In the genomic region with DNA sequence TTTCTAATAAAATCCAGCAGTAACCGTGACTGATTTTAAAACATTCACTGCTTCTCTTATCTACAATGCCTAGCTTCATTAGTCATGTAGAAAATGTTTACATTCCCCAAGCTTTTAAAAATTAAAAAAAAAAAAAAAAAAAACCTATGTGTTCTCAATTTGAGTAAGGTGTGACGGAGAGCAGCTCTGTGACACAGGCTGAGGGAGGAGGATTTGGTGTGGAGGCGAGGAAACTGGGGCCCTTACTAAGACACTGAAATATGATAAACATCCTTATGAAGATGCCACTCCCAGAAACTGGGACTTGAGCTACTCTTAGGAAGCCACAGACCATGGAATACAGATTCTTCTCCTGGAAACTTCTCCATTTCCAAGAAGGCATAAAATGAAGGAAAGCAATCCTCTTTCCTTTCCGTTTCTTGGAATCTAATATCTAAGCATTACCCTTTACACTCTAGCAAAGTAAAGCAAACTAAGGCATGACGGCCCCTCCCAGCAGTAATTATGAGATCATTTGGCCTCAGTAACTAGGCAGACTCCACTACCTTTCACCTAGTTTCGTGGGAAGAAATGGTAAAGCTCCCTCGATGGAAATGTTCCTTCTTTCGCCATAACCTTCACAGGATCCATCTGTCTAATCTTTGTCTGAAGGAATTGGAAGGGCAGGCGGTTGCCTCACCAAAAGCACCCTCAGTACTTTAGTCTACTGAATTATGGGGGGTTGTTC, we compare ENCODE assay signal across 8 cellular contexts. TPM values are rescaled to one million over a fixed set of nuclear protein-coding genes. Genes with fewer than 3 reads are reported as not detected.
DNase-seq lines count a peak whose midpoint lies in the region; TF ChIP-seq lines count a peak whose summit lies in the region.

No MANE protein-coding gene starts in this region.

- no peak for TF ChIP-seq CTCF in BJ (IDR thresholded peaks at IDR 0.05; ENCODE audit: insufficient read depth, low read depth, low read length)
- TF ChIP-seq CTCF in foreskin fibroblast (IDR thresholded peaks at IDR 0.05; ENCODE audit: low read depth, low read length): no peak
- TF ChIP-seq CTCF in thyroid gland (IDR thresholded peaks at IDR 0.05): no peak

- H3K4me3 Mint-ChIP-seq in T-helper 2 cell treated with Interferon-gamma antibody and Interleukin-4, amounts not matched to agents 5 μg/mL and 100 μg/mL, for 36 hours: peak overlapping the region; percentile 41

- intact Hi-C loops in thyroid gland (cut with DNase I): loop anchor here (10.0 kb wide), 1 partner anchor 78 kb away; no protein-coding TSS in a partner anchor

- H2AFZ ChIP-seq in GM23248: peak overlapping the region; percentile 56; the same call in 1 of the 2 replicates

- peaks cover 84% of the 10 kb centered on the region for H3K79me2 ChIP-seq in GM23248 (ENCODE audit: insufficient read depth)

- peaks cover 87% of the 10 kb centered on the region for H3F3A ChIP-seq in GM23248 (ENCODE audit: insufficient read depth)

- H3K9me3 ChIP-seq in GM23248 (ENCODE audit: low read depth) (no peaks in the 10 kb centered on the region), thyroid gland (no peaks in the 10 kb centered on the region)

- H3K4me3 ChIP-seq in BJ (ENCODE audit: low read depth, low read length): no peak overlapping the region
- peak overlapping the region; percentile 37 for H3K4me3 ChIP-seq in GM23248
- no peak overlapping the region for H3K4me3 ChIP-seq in foreskin fibroblast (ENCODE audit: low read depth in 1 of 2, low read length in 2 of 2)
- no peak overlapping the region for H3K4me3 ChIP-seq in thyroid gland (replicated peaks in 1 of 3)

- no peaks in the 10 kb centered on the region for H4K20me1 ChIP-seq in GM23248 (ENCODE audit: insufficient read depth)

- CTCF ChIA-PET in BJ (lab: Yijun Ruan, JAX): interaction anchor here (1.6 kb wide), 1 partner anchor 93 kb away, joined by 5 read pairs; no protein-coding TSS in a partner anchor

- in situ Hi-C loops in GM23248 (cut with MboI): no loop called here

- H3K27ac Mint-ChIP-seq in T-helper 2 cell treated with Interferon-gamma antibody and Interleukin-4, amounts not matched to agents 5 μg/mL and 100 μg/mL, for 36 hours: peak overlapping the region; percentile 85

- DNase-seq in BJ (ENCODE audit: low read depth): peak; percentile 94
- peak; percentile 96 for DNase-seq in GM23248
- DNase-seq in T-helper 2 cell treated with Interferon-gamma antibody and Interleukin-4, amounts not matched to agents 5 μg/mL and 100 μg/mL, for 36 hours (ENCODE audit: low spot score): peak; percentile 73
- peak; percentile 34 to 52 for DNase-seq in foreskin fibroblast
- DNase-seq in thyroid gland: peak; percentile 51 to 53
- DNase-seq in hypothalamus (lab: John Stamatoyannopoulos, UW): no peak
- DNase-seq in C1 segment of cervical spinal cord (lab: John Stamatoyannopoulos, UW): no peak
- DNase-seq in D341Med (ENCODE audit: low spot score): no peak

- H3K36me3 Mint-ChIP-seq in T-helper 2 cell treated with Interferon-gamma antibody and Interleukin-4, amounts not matched to agents 5 μg/mL and 100 μg/mL, for 36 hours (ENCODE audit: low read depth): no peaks in the 10 kb centered on the region

- peak in 1 of 2 donors; percentile 35 for TF ChIP-seq POLR2A in thyroid gland (IDR thresholded peaks at IDR 0.05)

- H3K9ac ChIP-seq in GM23248: peak overlapping the region; percentile 59

- POLR2A ChIA-PET in BJ (lab: Charles Lee): interaction anchor here (0.6 to 1.0 kb wide), 6 partner anchors 19 to 519 kb away, joined by 3 to 8 read pairs (median 5); no protein-coding TSS in a partner anchor

- 31 to 33% methylated on average over 9 of the region's 9 CpGs for WGBS in GM23248 (ENCODE audit: low coverage in 1 of 2, low lambda C conversion rate in 2 of 2, missing lambda C conversion rate in 2 of 2), 2 experiments
- 50 to 56% methylated on average over 9 of the region's 9 CpGs for WGBS in thyroid gland, 2 donors

- no peaks in the 10 kb centered on the region for H3K36me3 ChIP-seq in BJ (ENCODE audit: control insufficient read depth, insufficient read depth, low read length)
- H3K36me3 ChIP-seq in GM23248 (ENCODE audit: low read depth): peaks cover 11% of the 10 kb centered on the region; the same call in 1 of the 2 replicates
- no peaks in the 10 kb centered on the region for H3K36me3 ChIP-seq in thyroid gland

- H3K27me3 ChIP-seq in BJ (ENCODE audit: control insufficient read depth, insufficient read depth, low read length) (no peaks in the 10 kb centered on the region), GM23248 (replicated peaks; ENCODE audit: insufficient read depth) (no peaks in the 10 kb centered on the region), thyroid gland (no peaks in the 10 kb centered on the region)

- no peaks in the 10 kb centered on the region for H3K9me2 ChIP-seq in GM23248 (ENCODE audit: insufficient read depth)

- H3K4me2 ChIP-seq in GM23248 (ENCODE audit: unreplicated experiment): peak overlapping the region; percentile 68

- H3K9me3 Mint-ChIP-seq in T-helper 2 cell treated with Interferon-gamma antibody and Interleukin-4, amounts not matched to agents 5 μg/mL and 100 μg/mL, for 36 hours: no peaks in the 10 kb centered on the region

- H3K27ac ChIP-seq in GM23248: peak overlapping the region; percentile 90
- peak overlapping the region; percentile 89 to 95 (median 93) for H3K27ac ChIP-seq in thyroid gland

- no peaks in the 10 kb centered on the region for H3K27me3 Mint-ChIP-seq in T-helper 2 cell treated with Interferon-gamma antibody and Interleukin-4, amounts not matched to agents 5 μg/mL and 100 μg/mL, for 36 hours (ENCODE audit: low read depth)

- H3K4me1 ChIP-seq in GM23248 (ENCODE audit: insufficient read depth) (peaks cover 65% of the 10 kb centered on the region), thyroid gland (peaks cover 54 to 83% of the 10 kb centered on the region in 2 donors)

- peaks cover 67% of the 10 kb centered on the region for H3K4me1 Mint-ChIP-seq in T-helper 2 cell treated with Interferon-gamma antibody and Interleukin-4, amounts not matched to agents 5 μg/mL and 100 μg/mL, for 36 hours (ENCODE audit: low read depth)

RNA-seq across cellular contexts. Expression of a gene that starts 23.5 kb away (rescaled TPM):
- polyA plus RNA-seq in BJ (2011; rRNA removed) (77.9 and 122 TPM in 2 replicates), GM23248 (2016; fragmentation: Nextera tagmentation; extraction: Ambion mirVana) (128 and 129 TPM in 2 replicates)
- polyA minus RNA-seq in BJ (2011; rRNA and poly(A)+ RNA removed): 22.7 and 25.6 TPM in 2 replicates
- total RNA-seq in GM23248 (2014; rRNA removed; shearing (Covaris generic)): 88.5 and 90.4 TPM in 2 replicates
- 100 to 1,000 TPM in 3 of 4 donors, 10 to 100 TPM in 1; 68.1 to 115 (median 105) TPM for total RNA-seq in thyroid gland

Comparison
In these comparisons a context has a peak if more than half of its experiments do, and no peak if none do; other contexts are left out.
1. DNase-seq: peak in BJ (single experiment), GM23248 (single experiment), T-helper 2 cell treated with Interferon-gamma antibody and Interleukin-4, amounts not matched to agents 5 μg/mL and 100 μg/mL, for 36 hours (single experiment), foreskin fibroblast (2 of 2) and thyroid gland (2 of 2); none in hypothalamus (0 of 51), C1 segment of cervical spinal cord (0 of 14) and D341Med (single experiment).